9 cellular contexts compared by ENCODE assay signal in the genomic region with DNA sequence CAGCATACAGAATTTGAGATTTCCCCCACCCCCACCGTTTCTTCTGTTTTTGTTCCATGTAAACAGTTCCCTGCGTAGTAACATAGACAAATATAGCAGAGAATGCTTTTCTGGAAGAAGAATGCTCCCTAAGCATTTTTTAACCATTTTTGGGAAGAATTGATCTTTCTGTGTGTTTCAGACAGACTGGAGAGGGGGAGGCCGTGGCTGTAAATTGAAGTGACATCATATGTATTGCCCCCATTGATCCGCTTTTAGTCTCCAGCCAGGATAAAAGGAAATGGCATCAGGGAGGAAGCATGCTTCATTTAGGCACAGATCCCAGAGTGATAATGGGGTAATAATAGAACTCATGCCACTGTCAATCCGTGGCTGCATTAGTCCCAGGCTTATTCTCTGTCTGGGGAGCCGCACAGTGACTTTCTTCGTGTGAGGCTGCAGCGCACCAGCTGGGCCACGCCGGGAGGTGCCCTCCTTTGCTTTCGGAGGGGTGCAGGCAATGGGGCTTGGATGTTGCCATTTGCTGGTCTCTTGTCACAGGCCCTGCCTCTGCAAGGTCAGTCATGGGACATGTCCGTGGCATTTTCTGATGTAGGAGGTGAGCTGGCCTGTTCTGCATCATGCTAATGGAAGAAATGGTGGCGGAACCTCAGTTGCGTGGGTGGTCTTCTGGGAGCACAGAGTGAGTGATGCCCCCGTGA.
DNase-seq lines count a peak whose midpoint lies in the region; ATAC-seq, FAIRE-seq and TF ChIP-seq lines count a peak whose summit lies in the region.
"Had no signal": no experiment of that assay in that cellular context is flagged by ENCODE, and none has a peak within 500 bp of the region (broad histone marks: within the 10 kb centered on the region; RNA-seq: fewer than 3 reads in every experiment).

No MANE protein-coding gene starts in this region.

- H3K9ac ChIP-seq in skeletal muscle satellite cell (ENCODE audit: low read depth, low read length), result peak overlapping the region; percentile 78

- H3K36me3 ChIP-seq in hepatocyte (replicated peaks; ENCODE audit: insufficient read depth, low read depth), result no peaks in the 10 kb centered on the region
- H3K36me3 ChIP-seq in skeletal muscle satellite cell (ENCODE audit: insufficient read depth, low read length), result peaks cover 31% of the 10 kb centered on the region

- FAIRE-seq in H54 (lab: Jason Lieb, UNC), result peak; percentile 48
- FAIRE-seq: GM12878 had no signal

- 58% methylated on average over 15 of the region's 15 CpGs for WGBS in hepatocyte (ENCODE audit: low lambda C conversion rate, missing lambda C conversion rate)

- H3K79me2 ChIP-seq in hepatocyte, result peaks cover 100% of the 10 kb centered on the region

- DNase-seq in H54 (ENCODE audit: insufficient read length, low spot score), result no peak
- DNase-seq in astrocyte of the hippocampus (ENCODE audit: low read depth, low spot score), result peak; percentile 71
- no peak for DNase-seq in hepatocyte (ENCODE audit: low spot score)
- no peak for DNase-seq in activated T-cell treated with anti-CD3 and anti-CD28 coated beads, Interleukin-2, amount 50 U/mL, for 48 hours
- no peak for DNase-seq in NCI-H446 (lab: John Stamatoyannopoulos, UW)

- H3K27me3 ChIP-seq in hepatocyte (no peaks in the 10 kb centered on the region), skeletal muscle satellite cell (ENCODE audit: control insufficient read depth, insufficient read depth, low read length) (no peaks in the 10 kb centered on the region)

- no peak overlapping the region for H3K4me3 ChIP-seq in hepatocyte
- peak overlapping the region; percentile 55 for H3K4me3 ChIP-seq in skeletal muscle satellite cell (ENCODE audit: low read length)
- H3K4me3 ChIP-seq: GM12878 had no signal

- H3K4me1 ChIP-seq in hepatocyte (ENCODE audit: insufficient read depth) (peaks cover 60% of the 10 kb centered on the region), skeletal muscle satellite cell (ENCODE audit: control insufficient read depth, insufficient read depth, low read length) (peaks cover 82% of the 10 kb centered on the region)

- TF ChIP-seq CTCF in hepatocyte (IDR thresholded peaks at IDR 0.05; ENCODE audit: poor library complexity), result no peak

- H3K9me3 ChIP-seq in hepatocyte (ENCODE audit: low read depth) (no peaks in the 10 kb centered on the region), skeletal muscle satellite cell (replicated peaks; ENCODE audit: low read length) (no peaks in the 10 kb centered on the region)

- peak overlapping the region; percentile 66 for H3K4me2 ChIP-seq in hepatocyte
- H3K4me2 ChIP-seq in skeletal muscle satellite cell (ENCODE audit: low read length), result peak overlapping the region; percentile 85

- TF ChIP-seq POLR2A in H54 (IDR thresholded peaks at IDR 0.05; ENCODE audit: low read depth, low read length), result no peak

- H4K20me1 ChIP-seq in hepatocyte (ENCODE audit: insufficient read depth, poor library complexity, severe bottlenecking), result peaks cover 69% of the 10 kb centered on the region

- no peaks in the 10 kb centered on the region for H3K9me2 ChIP-seq in hepatocyte (replicated peaks; ENCODE audit: insufficient read depth)

- H3K27ac ChIP-seq in hepatocyte, result peak overlapping the region; percentile 69

- H2AFZ ChIP-seq in hepatocyte, result no peak overlapping the region

- ATAC-seq in HG02588 (IDR thresholded peaks at IDR 0.05; ENCODE audit: unreplicated experiment), result no peak
- ATAC-seq in HG02852 (IDR thresholded peaks at IDR 0.05; ENCODE audit: unreplicated experiment), result no peak
